In the genomic region with DNA sequence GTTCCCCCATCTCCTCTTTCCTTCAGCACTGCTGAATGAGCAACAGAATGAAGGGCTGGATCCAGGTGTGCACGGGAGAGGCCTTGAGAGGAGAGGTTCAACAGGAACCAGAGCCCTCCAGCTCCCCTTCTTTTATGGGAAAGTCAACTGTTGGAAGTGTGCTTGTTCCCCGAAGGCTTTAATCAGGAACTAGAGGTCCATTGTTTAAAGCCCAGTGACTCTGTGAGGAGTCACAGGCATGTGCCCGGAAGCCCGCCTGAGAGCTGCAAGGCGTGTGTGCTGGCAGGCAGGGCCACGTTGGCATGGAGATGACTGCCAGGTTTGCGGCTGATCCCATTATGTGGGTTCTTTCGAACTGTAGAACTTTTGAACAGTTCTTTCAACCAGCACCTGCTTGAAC, we compare ENCODE assay signal across 12 cellular contexts. TPM values are rescaled to one million over a fixed set of nuclear protein-coding genes. Genes with fewer than 3 reads are reported as not detected.
DNase-seq lines count a peak whose midpoint lies in the region; ATAC-seq and TF ChIP-seq lines count a peak whose summit lies in the region.
"Had no signal": no experiment of that assay in that cellular context is flagged by ENCODE, and none has a peak within 500 bp of the region (broad histone marks: within the 10 kb centered on the region; RNA-seq: fewer than 3 reads in every experiment).

No MANE protein-coding gene starts in this region.

- H4K20me1 ChIP-seq in Loucy (ENCODE audit: insufficient read depth, low read length, poor library complexity, severe bottlenecking): peaks cover 8% of the 10 kb centered on the region

- CTCF ChIA-PET in MCF 10A (lab: Yijun Ruan, JAX): interaction anchor here (0.7 to 3.7 kb wide), 12 partner anchors 9 to 566 kb away, joined by 3 to 17 read pairs (median 4); no protein-coding TSS in a partner anchor

- H3K36me3 ChIP-seq in Loucy (ENCODE audit: insufficient read depth, low read length) (no peaks in the 10 kb centered on the region), stomach smooth muscle (ENCODE audit: control insufficient read depth in 2 of 2, insufficient read depth in 2 of 2, low read length in 2 of 2) (no peaks in the 10 kb centered on the region)

- 0 out of 2 replicates have a peak, but pooled peaks cover 4% of the 10 kb centered on the region for H3F3A ChIP-seq in Loucy (ENCODE audit: low read depth)

- H3K36me3 Mint-ChIP-seq in MCF 10A (ENCODE audit: insufficient read depth, unreplicated experiment): no peaks in the 10 kb centered on the region
- H3K36me3 Mint-ChIP-seq: naive thymus-derived CD8-positive, alpha-beta T cell had no signal

- H3K27ac Mint-ChIP-seq in MCF 10A (ENCODE audit: low read depth, unreplicated experiment): peak overlapping the region; percentile 88
- H3K27ac Mint-ChIP-seq: T-helper 2 cell treated with Interferon-gamma antibody and Interleukin-4, amounts not matched to agents 5 μg/mL and 100 μg/mL, for 36 hours had no signal

- H3K4me1 Mint-ChIP-seq in MCF 10A (ENCODE audit: insufficient read depth, unreplicated experiment): peaks cover 24% of the 10 kb centered on the region

- peak overlapping the region; percentile 34 for H2AFZ ChIP-seq in Loucy (ENCODE audit: low read length)

- DNase-seq in MCF 10A (ENCODE audit: unreplicated experiment) (peak; percentile 80), CD1c-positive myeloid dendritic cell (ENCODE audit: extremely low spot score) (no peak), foreskin fibroblast (no peak)
- DNase-seq in stimulated activated CD4-positive, alpha-beta T cell treated with anti-CD3 and anti-CD28 coated beads, Interleukin-4, amount 100 ng/mL, for 1 hour: no peak
- DNase-seq: activated CD8-positive, alpha-beta memory T cell treated with anti-CD3 and anti-CD28 coated beads, Interleukin-2, amount 50 U/mL, for 48 hours; DMS 273 treated with DMSO at 0.1 percent for 48 hours; naive thymus-derived CD8-positive, alpha-beta T cell had no signal

- H3K4me1 ChIP-seq in Loucy (ENCODE audit: insufficient read depth, low read length, poor library complexity, severe bottlenecking) (peaks cover 51% of the 10 kb centered on the region), stomach smooth muscle (ENCODE audit: control insufficient read depth, insufficient read depth, low read length) (peaks cover 24% of the 10 kb centered on the region)

- no peaks in the 10 kb centered on the region for H3K27me3 Mint-ChIP-seq in MCF 10A (ENCODE audit: insufficient read depth, unreplicated experiment)

- TF ChIP-seq CTCF in Loucy (conservative IDR thresholded peaks at IDR 0.05; ENCODE audit: low read length) (no peak), MCF 10A (IDR thresholded peaks at IDR 0.05; ENCODE audit: unreplicated experiment) (no peak), foreskin fibroblast (IDR thresholded peaks at IDR 0.05; ENCODE audit: low read depth, low read length) (no peak)

- peaks cover 30% of the 10 kb centered on the region; the same call in 1 of the 2 replicates for H3K79me2 ChIP-seq in Loucy (ENCODE audit: insufficient read depth, low read length)

- BruUV-seq in MCF 10A (replicated peaks; lab: Mats Ljungman, UMichigan): no TSS peak

- H3K4me3 ChIP-seq in Loucy (ENCODE audit: low read length, poor library complexity, severe bottlenecking): peak overlapping the region; percentile 82
- peak overlapping the region in 1 of 2 donors; percentile 29 for H3K4me3 ChIP-seq in stomach smooth muscle (ENCODE audit: low read length in 2 of 2)
- no peak overlapping the region for H3K4me3 ChIP-seq in foreskin fibroblast (ENCODE audit: low read depth in 1 of 2, low read length in 2 of 2)

- intact Hi-C loops in MCF 10A (cut with micrococcal nuclease): no loop called here

- H3K9me3 Mint-ChIP-seq in MCF 10A (ENCODE audit: unreplicated experiment): no peaks in the 10 kb centered on the region
- H3K9me3 Mint-ChIP-seq: naive thymus-derived CD8-positive, alpha-beta T cell; T-helper 2 cell treated with Interferon-gamma antibody and Interleukin-4, amounts not matched to agents 5 μg/mL and 100 μg/mL, for 36 hours had no signal

- no peak for ATAC-seq in HG02981 (IDR thresholded peaks at IDR 0.05; ENCODE audit: unreplicated experiment)
- ATAC-seq: naive thymus-derived CD8-positive, alpha-beta T cell had no signal

- H3K9ac ChIP-seq in Loucy (ENCODE audit: low read depth, low read length, poor library complexity, severe bottlenecking) (peak overlapping the region; percentile 62), stomach smooth muscle (ENCODE audit: low read length in 2 of 2) (peak overlapping the region in 1 of 2 donors; percentile 20)

- no peaks in the 10 kb centered on the region for H3K9me3 ChIP-seq in Loucy (ENCODE audit: insufficient read depth, low read depth, low read length)
- H3K9me3 ChIP-seq in stomach smooth muscle (ENCODE audit: control insufficient read depth in 2 of 2, low read length in 2 of 2): no peaks in the 10 kb centered on the region

- H3K27ac ChIP-seq in layer of hippocampus (ENCODE audit: low read depth, low read length) (peak overlapping the region; percentile 12), stomach smooth muscle (ENCODE audit: low read length) (peak overlapping the region; percentile 46)

- H3K4me2 ChIP-seq in Loucy (ENCODE audit: low read depth, low read length, poor library complexity, severe bottlenecking): peak overlapping the region; percentile 92

- no peaks in the 10 kb centered on the region for H3K9me2 ChIP-seq in Loucy (replicated peaks; ENCODE audit: low read depth, low read length)

- H3K27me3 ChIP-seq in Loucy (ENCODE audit: insufficient read depth, low read length, poor library complexity, severe bottlenecking) (no peaks in the 10 kb centered on the region), layer of hippocampus (ENCODE audit: control insufficient read depth, insufficient read depth, low read length) (no peaks in the 10 kb centered on the region), stomach smooth muscle (ENCODE audit: control insufficient read depth in 1 of 2, insufficient read depth in 2 of 2, low read length in 2 of 2) (no peaks in the 10 kb centered on the region)

- peak overlapping the region; percentile 47 for H3K4me3 Mint-ChIP-seq in MCF 10A (ENCODE audit: unreplicated experiment)
- H3K4me3 Mint-ChIP-seq: T-helper 2 cell treated with Interferon-gamma antibody and Interleukin-4, amounts not matched to agents 5 μg/mL and 100 μg/mL, for 36 hours had no signal

- POLR2A ChIA-PET in MCF 10A (lab: Yijun Ruan, JAX): interaction anchor here (0.6 to 2.2 kb wide), 3 partner anchors 11 to 112 kb away, joined by 3 to 9 read pairs (median 7); no protein-coding TSS in a partner anchor

RNA-seq across cellular contexts. Expression of gene BACE2, which starts 3.2 kb away (rescaled TPM):
- 21.3 and 22.0 TPM in 2 replicates for total RNA-seq in MCF 10A (2022)
